In the genomic region with DNA sequence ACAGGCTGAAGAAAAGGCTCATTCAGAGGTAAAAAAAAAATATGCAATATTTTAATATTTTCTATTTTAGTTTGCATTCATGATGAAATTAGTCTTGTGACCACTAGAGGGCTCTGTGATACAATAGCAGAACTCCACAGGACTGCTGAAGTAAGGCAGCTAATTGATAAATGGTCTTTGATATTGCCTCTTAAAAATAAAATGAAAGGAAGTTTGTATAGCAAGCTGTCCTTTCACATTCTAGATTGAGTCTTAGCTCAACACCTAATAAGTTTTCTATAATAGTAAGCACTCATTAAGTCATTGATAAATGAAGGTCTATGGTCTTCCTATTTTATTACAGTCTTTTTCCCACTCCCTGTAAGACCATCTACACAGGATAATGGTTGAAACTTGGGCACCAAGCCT, we compare ENCODE assay signal across 8 cellular contexts.
A peak's percentile ranks its signal among the peaks of the same experiment; 100 is the strongest.
DNase-seq lines count a peak whose midpoint lies in the region; ATAC-seq and TF ChIP-seq lines count a peak whose summit lies in the region.

No MANE protein-coding gene starts in this region.

- H3K4me3 ChIP-seq in LNCaP clone FGC (ENCODE audit: low read depth, low read length): no peak overlapping the region
- no peak overlapping the region for H3K4me3 ChIP-seq in SK-N-MC
- no peak overlapping the region for H3K4me3 ChIP-seq in thyroid gland (replicated peaks in 1 of 3)

- no peaks in the 10 kb centered on the region for H3K9me3 Mint-ChIP-seq in glutamatergic neuron (ENCODE audit: unreplicated experiment)

- H3K4me3 Mint-ChIP-seq in glutamatergic neuron (ENCODE audit: unreplicated experiment): no peak overlapping the region

- no peaks in the 10 kb centered on the region for H3K36me3 Mint-ChIP-seq in glutamatergic neuron (ENCODE audit: unreplicated experiment)

- DNase-seq in DMS 273 treated with DMSO at 0.1 percent for 48 hours (lab: John Stamatoyannopoulos, UW) (peak; percentile 6), LNCaP clone FGC (ENCODE audit: low read depth) (peak; percentile 8), SK-N-MC (ENCODE audit: low read depth, low spot score) (no peak), glutamatergic neuron (no peak), thyroid gland (no peak), COLO668 (lab: John Stamatoyannopoulos, UW; ENCODE audit: unreplicated experiment) (no peak), activated gamma-delta T cell treated with Interleukin-2 at 50 U/mL for 16 hours (no peak)

- peak overlapping the region; percentile 32; the same call in 1 of the 2 replicates for H3K27ac ChIP-seq in SK-N-MC
- H3K27ac ChIP-seq in thyroid gland: no peak overlapping the region

- peak; percentile 74 for ATAC-seq in GM21390 (IDR thresholded peaks at IDR 0.05; ENCODE audit: unreplicated experiment)

- H3K27me3 Mint-ChIP-seq in glutamatergic neuron (ENCODE audit: unreplicated experiment): peaks cover 2% of the 10 kb centered on the region

- H3K4me1 ChIP-seq in thyroid gland: no peaks in the 10 kb centered on the region

- TF ChIP-seq CTCF in LNCaP clone FGC (IDR thresholded peaks at IDR 0.05; ENCODE audit: control insufficient read depth, extremely low read depth, insufficient read depth) (peak; percentile 68), glutamatergic neuron (IDR thresholded peaks at IDR 0.05; ENCODE audit: partially characterized antibody, unreplicated experiment) (peak; percentile 88), thyroid gland (IDR thresholded peaks at IDR 0.05) (peak; percentile 20 to 76 (median 46))

- intact Hi-C loops in thyroid gland (cut with DNase I): no loop called here

- no peak for TF ChIP-seq POLR2A in thyroid gland (IDR thresholded peaks at IDR 0.05)

- H3K9me3 ChIP-seq in SK-N-MC (ENCODE audit: low read depth, low read length) (no peaks in the 10 kb centered on the region), thyroid gland (no peaks in the 10 kb centered on the region)

- H3K9ac ChIP-seq in SK-N-MC (ENCODE audit: insufficient read length): no peak overlapping the region

- H3K27me3 ChIP-seq in thyroid gland: no peaks in the 10 kb centered on the region

- H3K4me1 Mint-ChIP-seq in glutamatergic neuron (ENCODE audit: low read depth, unreplicated experiment): peaks cover 14% of the 10 kb centered on the region

- H3K36me3 ChIP-seq in SK-N-MC (ENCODE audit: insufficient read depth, low read length) (no peaks in the 10 kb centered on the region), thyroid gland (no peaks in the 10 kb centered on the region)

- no peak overlapping the region for H3K27ac Mint-ChIP-seq in glutamatergic neuron (ENCODE audit: unreplicated experiment)

Comparison
In these comparisons a context has a peak if more than half of its experiments do, and no peak if none do; other contexts are left out.
1. DNase-seq: peak in DMS 273 treated with DMSO at 0.1 percent for 48 hours (single experiment) and LNCaP clone FGC (single experiment); none in SK-N-MC (single experiment), glutamatergic neuron (single experiment), thyroid gland (0 of 2), COLO668 (single experiment) and activated gamma-delta T cell treated with Interleukin-2 at 50 U/mL for 16 hours (single experiment).
2. Peak in every context shown above with its lines, with median percentiles within 50 percentile points of each other: CTCF ChIP-seq.